In genomic region chr17:9402590-9403199, GRCh38 we compare ENCODE assay signal across 8 cellular contexts.
DNase-seq lines count a peak whose midpoint lies in the region; ATAC-seq, FAIRE-seq and TF ChIP-seq lines count a peak whose summit lies in the region.

No MANE protein-coding gene starts in this region.

- no peak for ATAC-seq in HG03457 (IDR thresholded peaks at IDR 0.05; ENCODE audit: unreplicated experiment)

- no peak overlapping the region for H3K4me3 ChIP-seq in fibroblast of mammary gland (ENCODE audit: control insufficient read depth, low read depth, low read length)

- FAIRE-seq in D721Med (lab: Jason Lieb, UNC), result no peak
- FAIRE-seq in RCC 7860 (lab: Jason Lieb, UNC), result no peak

- DNase-seq in D721Med (ENCODE audit: insufficient read length, low spot score) (no peak), HFFc6 (peak; percentile 23), T follicular helper cell (ENCODE audit: low read depth) (peak; percentile 9), fibroblast of mammary gland (ENCODE audit: low read depth) (peak; percentile 56), RCC 7860 (ENCODE audit: low spot score) (no peak)
- DNase-seq in stimulated activated CD4-positive, alpha-beta T cell treated with anti-CD3 and anti-CD28 coated beads, Interleukin-15, amount 100 ng/mL, for 24 hours, result peak; percentile 48
- DNase-seq in activated effector memory CD4-positive, alpha-beta T cell treated with anti-CD3 and anti-CD28 coated beads, Interleukin-2, amount 50 U/mL, for 16 hours, result no peak

- no peaks in the 10 kb centered on the region for H3K36me3 Mint-ChIP-seq in HFFc6 (ENCODE audit: low read depth)

- H3K27ac Mint-ChIP-seq in HFFc6, result no peak overlapping the region

- no peak overlapping the region for H3K4me3 Mint-ChIP-seq in HFFc6

- H3K9me3 Mint-ChIP-seq in HFFc6, result no peaks in the 10 kb centered on the region

- peaks cover 2% of the 10 kb centered on the region; the same call in 1 of the 2 replicates for H3K27me3 Mint-ChIP-seq in HFFc6 (ENCODE audit: insufficient read depth)

- TF ChIP-seq CTCF in D721Med (IDR thresholded peaks at IDR 0.05; ENCODE audit: insufficient read depth, missing control alignments) (peak; percentile 36), HFFc6 (IDR thresholded peaks at IDR 0.05) (peak; percentile 71), fibroblast of mammary gland (conservative IDR thresholded peaks at IDR 0.05; ENCODE audit: control insufficient read depth, insufficient read depth, low read depth, low read length) (peak; percentile 59)

- H3K4me1 Mint-ChIP-seq in HFFc6 (ENCODE audit: low read depth), result peaks cover 9% of the 10 kb centered on the region

Comparison
In these comparisons a context has a peak if more than half of its experiments do, and no peak if none do; other contexts are left out.
1. DNase-seq: peak in HFFc6 (single experiment), T follicular helper cell (single experiment), fibroblast of mammary gland (single experiment) and stimulated activated CD4-positive, alpha-beta T cell treated with anti-CD3 and anti-CD28 coated beads, Interleukin-15, amount 100 ng/mL, for 24 hours (single experiment); none in D721Med (single experiment), RCC 7860 (single experiment) and activated effector memory CD4-positive, alpha-beta T cell treated with anti-CD3 and anti-CD28 coated beads, Interleukin-2, amount 50 U/mL, for 16 hours (single experiment).
2. Peak in every context shown above with its lines, with median percentiles within 50 percentile points of each other: CTCF ChIP-seq.